In the genomic region with DNA sequence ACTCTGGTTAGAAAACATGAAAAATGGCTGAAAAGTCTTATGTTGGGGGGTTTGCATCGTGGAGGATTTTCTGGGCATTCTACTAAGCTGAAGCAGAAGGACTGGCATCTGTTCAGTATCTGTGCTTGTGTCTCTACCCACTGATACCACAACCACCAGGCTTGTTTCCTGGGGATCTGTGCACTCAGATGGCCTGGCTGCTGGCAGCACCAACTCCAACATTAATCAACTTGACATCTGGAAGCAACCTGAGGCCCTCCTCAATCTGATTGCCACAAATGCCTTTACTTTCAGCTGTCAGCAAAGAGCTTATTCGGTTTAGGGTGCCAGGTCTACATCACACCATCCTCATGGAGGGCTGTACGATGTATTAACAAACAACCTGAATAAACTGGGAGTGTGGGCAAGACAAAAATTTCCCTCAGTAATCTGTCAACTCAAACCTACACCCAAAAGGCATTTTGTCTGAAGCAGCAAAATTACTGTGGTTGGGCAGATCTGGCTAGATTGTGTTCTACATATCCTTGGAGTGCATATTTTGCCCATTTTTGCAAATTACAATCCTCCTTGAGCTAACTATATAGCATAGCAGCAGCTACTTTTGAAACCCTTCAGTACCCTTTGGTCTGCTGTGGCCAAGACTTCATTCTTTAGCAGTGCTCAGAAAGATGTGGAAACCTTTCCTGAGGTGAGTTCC, we compare ENCODE assay signal across 27 cellular contexts.
DNase-seq lines count a peak whose midpoint lies in the region; ATAC-seq and TF ChIP-seq lines count a peak whose summit lies in the region.
"Had no signal": no experiment of that assay in that cellular context is flagged by ENCODE, and none has a peak within 500 bp of the region (broad histone marks: within the 10 kb centered on the region; RNA-seq: fewer than 3 reads in every experiment).

No MANE protein-coding gene starts in this region.

- TF ChIP-seq POLR2A in testis (IDR thresholded peaks at IDR 0.05), result no peak

- no peak overlapping the region for H3K14ac ChIP-seq in mesenchymal stem cell (ENCODE audit: low read length in 2 of 2)

- H3K18ac ChIP-seq in mesenchymal stem cell (ENCODE audit: low read depth in 1 of 2, low read length in 2 of 2), result peak overlapping the region; percentile 70 to 84

- no peak for TF ChIP-seq CTCF in WERI-Rb-1 (IDR thresholded peaks at IDR 0.05; ENCODE audit: low read depth, low read length)
- TF ChIP-seq CTCF in testis (IDR thresholded peaks at IDR 0.05), result no peak

- no peaks in the 10 kb centered on the region for H3K27me3 ChIP-seq in WERI-Rb-1 (ENCODE audit: insufficient read depth, low read depth, severe bottlenecking)
- H3K27me3 ChIP-seq in mesenchymal stem cell (ENCODE audit: control insufficient read depth in 1 of 2, insufficient read depth in 1 of 2, low read length in 2 of 2), result peaks cover 0 to 1% of the 10 kb centered on the region in 2 experiments
- H3K27me3 ChIP-seq in testis, result no peaks in the 10 kb centered on the region

- peak overlapping the region; percentile 69 for H4K8ac ChIP-seq in mesenchymal stem cell (ENCODE audit: low read length)

- peak overlapping the region; percentile 33 for H2BK15ac ChIP-seq in mesenchymal stem cell (ENCODE audit: low read depth, poor library complexity, severe bottlenecking)

- H2BK12ac ChIP-seq in mesenchymal stem cell (ENCODE audit: low read length in 2 of 2), result peak overlapping the region; percentile 82 to 90

- peaks cover 16% of the 10 kb centered on the region for H3K4me1 ChIP-seq in mesenchymal stem cell (ENCODE audit: control insufficient read depth, insufficient read depth, low read depth, low read length)
- no peaks in the 10 kb centered on the region for H3K4me1 ChIP-seq in testis
- H3K4me1 ChIP-seq: heart left ventricle, prostate gland, thyroid gland had no signal

- no peak overlapping the region for H3K9ac ChIP-seq in mesenchymal stem cell (ENCODE audit: low read length)

- H3K79me1 ChIP-seq in mesenchymal stem cell (replicated peaks; ENCODE audit: low read length, poor library complexity, severe bottlenecking), result no peaks in the 10 kb centered on the region

- H3K4me2 ChIP-seq in mesenchymal stem cell (ENCODE audit: low read length, poor library complexity, severe bottlenecking), result no peak overlapping the region

- H3K4me3 ChIP-seq in WERI-Rb-1 (ENCODE audit: low read depth, low read length), result no peak overlapping the region
- H3K4me3 ChIP-seq in mesenchymal stem cell (ENCODE audit: insufficient read depth in 1 of 2, low read depth in 1 of 2, low read length in 2 of 2), result no peak overlapping the region
- H3K4me3 ChIP-seq in testis, result no peak overlapping the region
- H3K4me3 ChIP-seq: coronary artery, heart left ventricle, prostate gland, SK-N-MC, thyroid gland had no signal

- H3K4ac ChIP-seq in mesenchymal stem cell (ENCODE audit: low read depth in 1 of 2, low read length in 2 of 2), result peak overlapping the region; percentile 4 to 41

- no peak overlapping the region for H3K27ac ChIP-seq in WERI-Rb-1
- H3K27ac ChIP-seq in mesenchymal stem cell (ENCODE audit: low read length, poor library complexity, severe bottlenecking), result no peak overlapping the region
- no peak overlapping the region for H3K27ac ChIP-seq in testis
- H3K27ac ChIP-seq: coronary artery, heart left ventricle, prostate gland, SK-N-MC, thyroid gland had no signal

- 69% methylated on average over 3 of the region's 3 CpGs for WGBS in mesenchymal stem cell
- WGBS in testis, 2 donors, result 90 to 92% methylated on average over 3 of the region's 3 CpGs

- H3K36me3 ChIP-seq in WERI-Rb-1 (no peaks in the 10 kb centered on the region), mesenchymal stem cell (ENCODE audit: control insufficient read depth in 1 of 2, insufficient read depth in 2 of 2, low read depth in 1 of 2, low read length in 2 of 2) (no peaks in the 10 kb centered on the region), testis (ENCODE audit: low read depth, missing control alignments) (no peaks in the 10 kb centered on the region)
- H3K36me3 ChIP-seq: heart left ventricle, prostate gland, thyroid gland had no signal

- no peak overlapping the region for H3K23ac ChIP-seq in mesenchymal stem cell (ENCODE audit: low read length in 2 of 2)

- DNase-seq in DMS 273 (lab: John Stamatoyannopoulos, UW; ENCODE audit: unreplicated experiment) (peak; percentile 73), HT1080 (ENCODE audit: low read depth) (peak; percentile 47), WERI-Rb-1 (peak; percentile 27), mesenchymal stem cell (no peak), glomerular visceral epithelial cell (ENCODE audit: extremely low spot score) (no peak), testis (no peak)
- no peak for DNase-seq in stimulated activated CD4-positive, alpha-beta T cell treated with anti-CD3 and anti-CD28 coated beads, Interleukin-4, amount 100 ng/mL, for 24 hours
- DNase-seq: activated CD4-positive, CD25-positive, alpha-beta regulatory T cell; activated CD8-positive, alpha-beta T cell treated with anti-CD3 and anti-CD28 coated beads, Interleukin-2, amount 10 ng/mL, durations not matched to agents 7 days and 5 days; activated naive CD8-positive, alpha-beta T cell treated with anti-CD3 and anti-CD28 coated beads for 36 hours; activated T-cell treated with anti-CD3 and anti-CD28 coated beads, Interleukin-2, amount 50 U/mL, for 48 hours; CD4-positive, alpha-beta memory T cell; DMS53; endodermal cell; heart left ventricle; midbrain; NCI-H146; NCI-H774; stimulated activated CD4-positive, alpha-beta T cell treated with anti-CD3 and anti-CD28 coated beads, Interleukin-2, amount 100 ng/mL, for 24 hours; stimulated activated naive CD4-positive, alpha-beta T cell treated with Interleukin-2 at 50 U/mL for 16 hours; T-helper 9 cell; thyroid gland had no signal

- intact Hi-C loops in testis (cut with DNase I; ENCODE audit: low total_unique reads), result no loop called here

- peak overlapping the region; percentile 74 for H2AK5ac ChIP-seq in mesenchymal stem cell (ENCODE audit: low read length, severe bottlenecking)

- H2AFZ ChIP-seq in mesenchymal stem cell (ENCODE audit: low read depth, low read length), result no peak overlapping the region

- no peak overlapping the region for H2BK5ac ChIP-seq in mesenchymal stem cell (ENCODE audit: low read depth, low read length, poor library complexity, severe bottlenecking)

- H3K9me3 ChIP-seq in WERI-Rb-1 (ENCODE audit: severe bottlenecking) (no peaks in the 10 kb centered on the region), mesenchymal stem cell (ENCODE audit: control insufficient read depth, low read length) (no peaks in the 10 kb centered on the region), testis (no peaks in the 10 kb centered on the region)
- H3K9me3 ChIP-seq: heart left ventricle, prostate gland, thyroid gland had no signal

- peak overlapping the region; percentile 92 for H2BK120ac ChIP-seq in mesenchymal stem cell (ENCODE audit: low read depth, low read length)

- no peak for ATAC-seq in HG03521 (IDR thresholded peaks at IDR 0.05; ENCODE audit: unreplicated experiment)
- ATAC-seq: activated CD8-positive, alpha-beta T cell treated with anti-CD3 and anti-CD28 coated beads, Interleukin-2, amount 10 ng/mL, durations not matched to agents 7 days and 5 days; heart left ventricle; left lobe of liver had no signal

- peak overlapping the region; percentile 75 for H4K91ac ChIP-seq in mesenchymal stem cell (ENCODE audit: low read length)

Comparison
In these comparisons a context has a peak if more than half of its experiments do, and no peak if none do; other contexts are left out.
1. DNase-seq: peak in DMS 273 (single experiment), HT1080 (single experiment) and WERI-Rb-1 (single experiment); none in mesenchymal stem cell (single experiment), glomerular visceral epithelial cell (single experiment), testis (single experiment) and stimulated activated CD4-positive, alpha-beta T cell treated with anti-CD3 and anti-CD28 coated beads, Interleukin-4, amount 100 ng/mL, for 24 hours (single experiment).